In the genomic region with DNA sequence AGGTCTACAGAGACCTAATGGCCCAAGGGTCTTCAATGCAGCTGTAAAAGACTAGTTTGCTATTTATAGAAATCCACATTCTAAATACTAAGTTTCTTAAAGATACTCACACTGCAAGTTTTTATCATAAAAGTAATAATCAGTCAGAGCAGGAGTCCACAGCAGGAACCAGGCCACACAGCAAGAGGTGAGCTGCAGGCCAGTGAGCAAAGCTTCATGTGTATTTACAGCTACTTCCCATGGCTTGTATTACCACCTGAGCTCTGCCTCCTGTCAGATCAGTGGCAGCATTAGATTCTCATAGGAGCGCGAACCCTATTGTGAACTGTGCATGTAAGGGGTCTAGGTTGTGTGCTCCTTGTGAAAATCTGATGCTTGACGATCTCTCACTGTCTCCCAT, we compare ENCODE assay signal across 28 cellular contexts.
"Had no signal": no experiment of that assay in that cellular context is flagged by ENCODE, and none has a peak within 500 bp of the region (broad histone marks: within the 10 kb centered on the region; RNA-seq: fewer than 3 reads in every experiment).

No MANE protein-coding gene starts in this region.

- H3K9ac ChIP-seq: neural progenitor cell had no signal

- H3K4me3 ChIP-seq: left ventricle myocardium inferior, lung, neural progenitor cell, ovary, right atrium auricular region, skin epidermis, stomach, testis, thyroid gland, transverse colon, upper lobe of left lung had no signal

- H2AFZ ChIP-seq: neural progenitor cell had no signal

- H3K36me3 ChIP-seq: left ventricle myocardium inferior, neural progenitor cell, ovary, right atrium auricular region, stomach, thyroid gland, transverse colon, upper lobe of left lung had no signal

- H3K4me2 ChIP-seq: neural progenitor cell had no signal

- H3K4me1 ChIP-seq: left ventricle myocardium inferior, neural progenitor cell, right atrium auricular region, stomach, testis, thyroid gland, transverse colon, upper lobe of left lung had no signal

- ATAC-seq: left colon; natural killer cell; sciatic nerve; stimulated activated naive B cell treated with anti-CD40 and anti-IgM and Interleukin-4, amounts not matched to agents 10 μg/mL and 1 μg/mL and 100 μg/mL, for 72 hours; stimulated activated naive CD8-positive, alpha-beta T cell treated with anti-CD3 and anti-CD28 coated beads, Interleukin-15, Interleukin-2, amounts not matched to agents 100 U/mL and 50 U/mL, for 24 hours had no signal

- H3K27me3 ChIP-seq: ovary, right atrium auricular region, stomach, testis, thyroid gland, transverse colon, upper lobe of left lung had no signal

- DNase-seq: hypothalamus; immature natural killer cell; kidney; left colon; left ventricle myocardium inferior; mesendoderm; naive B cell; natural killer cell; nephron progenitor cell; ovary; stimulated activated CD4-positive, alpha-beta T cell treated with anti-CD3 and anti-CD28 coated beads, Interleukin-12 subunit alpha, Interleukin-12 subunit beta, amount 100 ng/mL, for 4 hours; stimulated activated CD4-positive, alpha-beta T cell treated with anti-CD3 and anti-CD28 coated beads, Interleukin-15, amount 100 ng/mL, for 24 hours; stimulated activated CD4-positive, alpha-beta T cell treated with anti-CD3 and anti-CD28 coated beads, Interleukin-2, amount 100 ng/mL, for 24 hours; stimulated activated CD4-positive, alpha-beta T cell treated with anti-CD3 and anti-CD28 coated beads, Interleukin-4, amount 100 ng/mL, for 1 hour; stimulated activated naive B cell treated with anti-CD40 and anti-IgM and Interleukin-4, amounts not matched to agents 10 μg/mL and 1 μg/mL and 100 μg/mL, for 72 hours; stimulated activated naive CD8-positive, alpha-beta T cell treated with anti-CD3 and anti-CD28 coated beads, Interleukin-15, Interleukin-2, amounts not matched to agents 100 U/mL and 50 U/mL, for 24 hours; stomach; testis; thyroid gland; transverse colon; upper lobe of left lung had no signal

- H3K27ac ChIP-seq: left ventricle myocardium inferior, neural progenitor cell, ovary, right atrium auricular region, skin epidermis, stomach, testis, thyroid gland, transverse colon, upper lobe of left lung had no signal

- H3K9me3 ChIP-seq: left ventricle myocardium inferior, ovary, right atrium auricular region, stomach, testis, thyroid gland, transverse colon, upper lobe of left lung had no signal

- FAIRE-seq: islet of Langerhans, urothelium cell line had no signal
